Comparison of ENCODE assay signal across 8 cellular contexts in the genomic region with DNA sequence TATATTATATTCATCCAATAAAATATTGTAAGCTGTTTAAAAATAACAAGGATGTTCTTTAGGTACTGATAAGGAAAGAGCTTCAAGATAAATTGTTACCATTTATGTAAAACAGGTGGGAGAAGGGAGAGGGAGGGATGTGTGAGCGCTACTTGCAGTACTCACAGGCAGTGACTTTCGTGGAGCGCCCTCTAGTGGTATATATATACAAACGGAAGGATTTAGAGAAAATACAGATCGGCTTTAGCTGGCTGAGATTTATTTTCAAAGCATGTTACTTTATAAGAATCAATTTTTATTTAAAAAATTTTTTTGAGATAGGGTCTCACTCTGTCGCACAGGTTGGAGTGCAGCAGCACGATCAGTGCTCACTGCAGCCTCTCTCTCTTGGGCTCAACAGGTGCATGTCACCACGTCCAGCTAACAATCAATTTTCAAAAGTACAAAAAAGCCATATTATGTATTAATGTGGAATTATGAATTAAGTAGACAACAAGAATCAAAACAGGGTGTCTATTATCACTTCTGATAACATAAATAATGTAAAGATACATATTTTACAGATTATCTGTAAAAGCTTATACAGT. TPM values are rescaled to one million over a fixed set of nuclear protein-coding genes. Genes with fewer than 3 reads are reported as not detected.
DNase-seq lines count a peak whose midpoint lies in the region; ATAC-seq, FAIRE-seq and TF ChIP-seq lines count a peak whose summit lies in the region.

No MANE protein-coding gene starts in this region.

- DNase-seq in AG20443 (ENCODE audit: low spot score) (peak; percentile 66), GM18507 (ENCODE audit: extremely low spot score, insufficient read length, low read depth) (no peak), NCI-H2196 treated with DMSO at 0.1 percent for 48 hours (lab: John Stamatoyannopoulos, UW; ENCODE audit: unreplicated experiment) (peak; percentile 65), WERI-Rb-1 (peak; percentile 77), esophagus squamous epithelium (lab: John Stamatoyannopoulos, UW) (no peak)

- peak; percentile 58 for FAIRE-seq in GM18507 (lab: Jason Lieb, UNC)

- intact Hi-C loops in esophagus squamous epithelium (cut with DNase I): no loop called here

- TF ChIP-seq POLR2A in esophagus squamous epithelium (IDR thresholded peaks at IDR 0.05): no peak

- ATAC-seq in HG02678 (IDR thresholded peaks at IDR 0.05; ENCODE audit: unreplicated experiment) (no peak), HG03469 (IDR thresholded peaks at IDR 0.05; ENCODE audit: unreplicated experiment) (no peak)

- 10 to 12% methylated on average over 8 of the region's 8 CpGs for WGBS in esophagus squamous epithelium, 2 donors

- H3K4me3 ChIP-seq in WERI-Rb-1 (ENCODE audit: low read depth, low read length) (no peak overlapping the region), esophagus squamous epithelium (no peak overlapping the region), neutrophil (ENCODE audit: low read depth in 1 of 2, low read length in 1 of 2) (no peak overlapping the region)

- H3K27me3 ChIP-seq in WERI-Rb-1 (ENCODE audit: insufficient read depth, low read depth, severe bottlenecking): peaks cover 43% of the 10 kb centered on the region
- no peaks in the 10 kb centered on the region for H3K27me3 ChIP-seq in esophagus squamous epithelium
- peaks cover 44% of the 10 kb centered on the region for H3K27me3 ChIP-seq in neutrophil

- TF ChIP-seq CTCF in WERI-Rb-1 (IDR thresholded peaks at IDR 0.05; ENCODE audit: low read depth, low read length) (peak; percentile 70), esophagus squamous epithelium (IDR thresholded peaks at IDR 0.05) (peak; percentile 48 to 82 (median 66)), neutrophil (IDR thresholded peaks at IDR 0.05) (peak; percentile 58)

- H3K27ac ChIP-seq in WERI-Rb-1: no peak overlapping the region
- H3K27ac ChIP-seq in esophagus squamous epithelium: no peak overlapping the region
- H3K27ac ChIP-seq in neutrophil: no peak overlapping the region

- H3K36me3 ChIP-seq in WERI-Rb-1 (no peaks in the 10 kb centered on the region), esophagus squamous epithelium (no peaks in the 10 kb centered on the region), neutrophil (no peaks in the 10 kb centered on the region)

- H3K4me1 ChIP-seq in esophagus squamous epithelium: peaks cover 0 to 35% (median 8%) of the 10 kb centered on the region in 3 donors
- peaks cover 17 to 23% of the 10 kb centered on the region in 2 experiments for H3K4me1 ChIP-seq in neutrophil (ENCODE audit: control insufficient read depth in 1 of 2, insufficient read depth in 1 of 2, low read depth in 1 of 2, low read length in 1 of 2)

- H3K9me3 ChIP-seq in WERI-Rb-1 (ENCODE audit: severe bottlenecking): no peaks in the 10 kb centered on the region
- H3K9me3 ChIP-seq in esophagus squamous epithelium: no peaks in the 10 kb centered on the region
- no peaks in the 10 kb centered on the region for H3K9me3 ChIP-seq in neutrophil

RNA-seq across cellular contexts. Expression of a gene that starts 3.3 kb away (rescaled TPM):
- not detected for total RNA-seq in esophagus squamous epithelium

RNA-seq across cellular contexts. Expression of a gene that starts 20.6 kb away (rescaled TPM):
- total RNA-seq in esophagus squamous epithelium: 10 to 100 TPM in 2 of 4 donors, 1 to 10 TPM in 2; 4.1 to 19.5 (median 8.5) TPM

RNA-seq across cellular contexts. Expression of a gene that starts 27.4 kb away (rescaled TPM):
- 1 to 10 TPM in 1 of 4 donors, not detected in 3; 2.4 TPM for total RNA-seq in esophagus squamous epithelium

Comparison
In these comparisons a context has a peak if more than half of its experiments do, and no peak if none do; other contexts are left out.
1. DNase-seq: peak in AG20443 (single experiment), NCI-H2196 treated with DMSO at 0.1 percent for 48 hours (single experiment) and WERI-Rb-1 (single experiment); none in GM18507 (single experiment) and esophagus squamous epithelium (single experiment).
2. Peak in every context shown above with its lines, with median percentiles within 50 percentile points of each other: CTCF ChIP-seq.